1 cellular context compared by ENCODE assay signal in genomic region chr14:103520269-103520656, GRCh38.
TF ChIP-seq lines count a peak whose summit lies in the region.

No MANE protein-coding gene starts in this region.

TF ChIP-seq in GM12878, 131 proteins besides CTCF, POLR2A, EP300 and RAD21:
- TF ChIP-seq NR2F1 (conservative IDR thresholded peaks at IDR 0.05) (no peak), MTA2 (IDR thresholded peaks at IDR 0.05; ENCODE audit: low read depth) (no peak), KDM1A (IDR thresholded peaks at IDR 0.05; ENCODE audit: borderline replicate concordance) (no peak), SREBF2 (IDR thresholded peaks at IDR 0.05; ENCODE audit: low read length) (no peak), USF2 (IDR thresholded peaks at IDR 0.05; ENCODE audit: borderline replicate concordance, low read depth, low read length) (no peak), WRNIP1 (IDR thresholded peaks at IDR 0.05; ENCODE audit: borderline replicate concordance, low read depth, low read length) (no peak), ZNF687 (IDR thresholded peaks at IDR 0.05) (no peak), ATF3 (IDR thresholded peaks at IDR 0.05; ENCODE audit: borderline replicate concordance, extremely low read depth, low read depth, low read length) (no peak), NRF1 (conservative IDR thresholded peaks at IDR 0.05; ENCODE audit: low read depth, low read length) (no peak), EGR1 (IDR thresholded peaks at IDR 0.05; ENCODE audit: borderline replicate concordance in 1 of 2, low read depth in 2 of 2, low read length in 2 of 2) (no peak), SRF (IDR thresholded peaks at IDR 0.05; ENCODE audit: low read depth in 2 of 2, low read length in 2 of 2) (no peak), RAD51 (IDR thresholded peaks at IDR 0.05) (no peak), IRF5 (IDR thresholded peaks at IDR 0.05; ENCODE audit: borderline replicate concordance) (no peak)
TF ChIP-seq in GM12878: peak in this region for 0.
